ENCODE assay signal across 8 cellular contexts in the genomic region with DNA sequence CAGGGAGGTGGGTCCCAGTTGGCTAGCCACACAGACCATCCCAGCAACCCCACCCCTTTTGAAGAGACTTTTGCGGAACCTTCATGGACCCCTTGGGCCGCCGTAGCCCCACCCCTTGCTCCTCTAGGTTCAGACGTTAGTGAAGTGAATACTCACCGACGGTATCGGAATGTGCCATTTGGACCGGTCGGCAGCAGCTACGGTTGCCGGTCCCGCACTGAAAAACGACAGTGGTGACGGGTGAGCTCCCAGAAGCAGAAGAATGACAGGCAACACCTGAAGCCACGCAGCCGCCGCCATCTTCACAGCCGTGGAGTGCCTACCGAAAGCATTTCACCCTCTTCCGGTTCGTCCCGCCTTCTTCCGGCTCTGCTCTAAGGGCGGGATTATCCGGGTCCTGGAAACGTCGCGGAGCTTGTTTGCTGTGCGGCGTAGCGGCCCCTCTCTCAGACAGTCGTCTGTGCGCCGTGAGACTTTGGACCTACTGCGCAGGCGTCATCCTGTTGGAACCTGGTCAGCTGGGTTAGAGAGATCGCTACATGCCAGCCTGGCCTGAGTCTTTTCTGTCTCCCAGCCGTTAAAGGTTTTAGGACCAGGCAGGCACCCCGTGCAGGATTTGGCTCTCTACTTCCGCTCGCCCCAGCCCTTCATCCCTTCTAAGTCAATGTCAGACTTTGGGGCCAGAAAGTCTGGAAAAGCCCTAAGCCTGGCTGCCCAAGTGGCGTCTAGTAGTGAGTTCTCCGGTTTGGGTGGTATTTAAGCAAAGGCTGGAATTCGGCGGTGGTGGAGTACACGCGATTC. TPM values are rescaled to one million over a fixed set of nuclear protein-coding genes. Genes with fewer than 3 reads are reported as not detected.
DNase-seq lines count a peak whose midpoint lies in the region; ATAC-seq and TF ChIP-seq lines count a peak whose summit lies in the region.

Gene GANC, plus strand, starts transcription at position 103 of the 801 bp plus-strand sequence. CDS start 1,281 bp downstream, outside the sequence.
A gene with protein sequence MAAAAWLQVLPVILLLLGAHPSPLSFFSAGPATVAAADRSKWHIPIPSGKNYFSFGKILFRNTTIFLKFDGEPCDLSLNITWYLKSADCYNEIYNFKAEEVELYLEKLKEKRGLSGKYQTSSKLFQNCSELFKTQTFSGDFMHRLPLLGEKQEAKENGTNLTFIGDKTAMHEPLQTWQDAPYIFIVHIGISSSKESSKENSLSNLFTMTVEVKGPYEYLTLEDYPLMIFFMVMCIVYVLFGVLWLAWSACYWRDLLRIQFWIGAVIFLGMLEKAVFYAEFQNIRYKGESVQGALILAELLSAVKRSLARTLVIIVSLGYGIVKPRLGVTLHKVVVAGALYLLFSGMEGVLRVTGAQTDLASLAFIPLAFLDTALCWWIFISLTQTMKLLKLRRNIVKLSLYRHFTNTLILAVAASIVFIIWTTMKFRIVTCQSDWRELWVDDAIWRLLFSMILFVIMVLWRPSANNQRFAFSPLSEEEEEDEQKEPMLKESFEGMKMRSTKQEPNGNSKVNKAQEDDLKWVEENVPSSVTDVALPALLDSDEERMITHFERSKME (minus strand): TSS at position 335 of the 801 bp plus-strand sequence. CDS start 35 bp downstream, at position 300.

- peak within 1 kb of the TSS; percentile 99 to 100 for H3K27ac ChIP-seq in mucosa of rectum (ENCODE audit: low read depth in 2 of 2, low read length in 2 of 2)

- peaks cover 32 to 41% of the 10 kb centered on the region in 2 donors for H3K4me1 ChIP-seq in mucosa of rectum (ENCODE audit: control insufficient read depth in 2 of 2, insufficient read depth in 2 of 2, low read length in 2 of 2)

- H3K4me1 Mint-ChIP-seq in activated T-cell treated with anti-CD3 and anti-CD28 coated beads, Interleukin-2, amount 50 U/mL, for 24 hours (ENCODE audit: low read depth): peaks cover 53% of the 10 kb centered on the region

- H3K27me3 ChIP-seq in mucosa of rectum (ENCODE audit: control insufficient read depth in 2 of 2, insufficient read depth in 2 of 2, low read length in 2 of 2): no peaks in the 10 kb centered on the region

- peak; percentile 95 for TF ChIP-seq POLR2A in erythroblast (IDR thresholded peaks at IDR 0.05; ENCODE audit: low read length)

- DNase-seq in DMS153 treated with DMSO at 0.1 percent for 48 hours (lab: John Stamatoyannopoulos, UW; ENCODE audit: unreplicated experiment) (peak; percentile 70), KBM-7 (peak; percentile 98), erythroblast (lab: John Stamatoyannopoulos, UW) (peak; percentile 98)
- DNase-seq in activated T-cell treated with anti-CD3 and anti-CD28 coated beads, Interleukin-2, amount 50 U/mL, for 24 hours: peak; percentile 93
- DNase-seq in stimulated activated CD8-positive, alpha-beta memory T cell treated with anti-CD3 and anti-CD28 coated beads, Interleukin-4, amount 100 ng/mL, for 48 hours: peak; percentile 95

- H3K27me3 Mint-ChIP-seq in activated T-cell treated with anti-CD3 and anti-CD28 coated beads, Interleukin-2, amount 50 U/mL, for 24 hours: no peaks in the 10 kb centered on the region

- H3K4me3 ChIP-seq in mucosa of rectum (ENCODE audit: low read length in 2 of 2): peak within 1 kb of the TSS; percentile 98 to 100

- H3K27ac Mint-ChIP-seq in activated T-cell treated with anti-CD3 and anti-CD28 coated beads, Interleukin-2, amount 50 U/mL, for 24 hours: peak within 1 kb of the TSS; percentile 100

- no peaks in the 10 kb centered on the region for H3K9me3 Mint-ChIP-seq in activated T-cell treated with anti-CD3 and anti-CD28 coated beads, Interleukin-2, amount 50 U/mL, for 24 hours

- peaks cover under 1 to 1% of the 10 kb centered on the region in 2 donors for H3K36me3 ChIP-seq in mucosa of rectum (ENCODE audit: control insufficient read depth in 2 of 2, insufficient read depth in 2 of 2, low read length in 2 of 2)

- H3K4me3 Mint-ChIP-seq in activated T-cell treated with anti-CD3 and anti-CD28 coated beads, Interleukin-2, amount 50 U/mL, for 24 hours: peak within 1 kb of the TSS; percentile 99

- H3K36me3 Mint-ChIP-seq in activated T-cell treated with anti-CD3 and anti-CD28 coated beads, Interleukin-2, amount 50 U/mL, for 24 hours (ENCODE audit: low read depth): peaks cover 56% of the 10 kb centered on the region

- ATAC-seq in GM21717 (IDR thresholded peaks at IDR 0.05; ENCODE audit: unreplicated experiment): peak; percentile 90

- H3K9me3 ChIP-seq in mucosa of rectum (ENCODE audit: control insufficient read depth in 2 of 2, low read length in 2 of 2): no peaks in the 10 kb centered on the region

- in situ Hi-C loops in KBM-7 (cut with MboI; ENCODE audit: low pct_unique_long_range_greater_than_20kb, low sequenced_read_pairs): no loop called here

- H3K9ac ChIP-seq in mucosa of rectum (ENCODE audit: low read depth in 1 of 2, low read length in 2 of 2): peak within 1 kb of the TSS; percentile 100

TF ChIP-seq in PFSK-1, 5 proteins besides CTCF, POLR2A, EP300 and RAD21:
- TF ChIP-seq TAF1 (IDR thresholded peaks at IDR 0.05; ENCODE audit: borderline replicate concordance, insufficient read depth, low read length): peak; percentile 89; the same call in 1 of the 2 replicates
- 0 out of 4 replicates have a peak, but pooled peaks of 1 of the 2 experiments have one; percentile 5 for TF ChIP-seq REST (IDR thresholded peaks at IDR 0.05; ENCODE audit: insufficient read depth in 1 of 2, low read depth in 2 of 2, low read length in 2 of 2)
- peak; percentile 54; the same call in 1 of the 2 replicates for TF ChIP-seq SIN3A (IDR thresholded peaks at IDR 0.05; ENCODE audit: borderline replicate concordance, insufficient read depth, low read length)
- TF ChIP-seq FOXP2 (optimal IDR thresholded peaks at IDR 0.05; ENCODE audit: borderline replicate concordance, extremely low read depth, extremely low read length, insufficient read depth): peak; percentile 64
- TF ChIP-seq POLR2AphosphoS5 (IDR thresholded peaks at IDR 0.05; ENCODE audit: low read depth, low read length): peak; percentile 93

RNA-seq across cellular contexts. Expression of gene GANC, which starts in this region (rescaled TPM):
- 5.7 TPM for polyA plus RNA-seq in PFSK-1 (2012; ENCODE audit: insufficient read length, low read depth)

RNA-seq across cellular contexts. Expression of the second gene that starts in this region (rescaled TPM):
- 28.7 TPM for polyA plus RNA-seq in PFSK-1 (2012; ENCODE audit: insufficient read length, low read depth)

Comparison
In these comparisons a context has a peak if more than half of its experiments do, and no peak if none do; other contexts are left out.
1. Peak in every context shown above with its lines: DNase-seq, ATAC-seq, H3K4me3 ChIP-seq and H3K27ac ChIP-seq.